ENCODE assay signal across 37 cellular contexts in genomic region chr9:98819231-98819630, GRCh38.
"Had no signal": no experiment of that assay in that cellular context is flagged by ENCODE, and none has a peak within 500 bp of the region (broad histone marks: within the 10 kb centered on the region; RNA-seq: fewer than 3 reads in every experiment).

No MANE protein-coding gene starts in this region.

- H3K4me1 Mint-ChIP-seq: activated B cell treated with CpG ODN at 0.5 μM for 24 hours; activated CD4-positive, alpha-beta T cell treated with anti-CD3 and anti-CD28 coated beads, Interleukin-2, amount 10 ng/mL, durations not matched to agents 24 days and 14 days; activated naive CD8-positive, alpha-beta T cell treated with anti-CD3 and anti-CD28 coated beads for 36 hours had no signal

- H3K9me3 ChIP-seq: adrenal gland, body of pancreas had no signal

- H3K27me3 Mint-ChIP-seq: activated B cell treated with CpG ODN at 0.5 μM for 24 hours; activated CD4-positive, alpha-beta memory T cell treated with anti-CD3 and anti-CD28 coated beads for 36 hours; activated CD4-positive, alpha-beta T cell treated with anti-CD3 and anti-CD28 coated beads, Interleukin-2, amount 10 ng/mL, durations not matched to agents 24 days and 14 days; activated CD8-positive, alpha-beta T cell treated with anti-CD3 and anti-CD28 coated beads for 36 hours; activated naive CD8-positive, alpha-beta T cell treated with anti-CD3 and anti-CD28 coated beads for 36 hours; activated T-helper 17 cell treated with anti-CD3 and anti-CD28 coated beads, Interleukin-2, amount 50 U/mL, for 72 hours had no signal

- FAIRE-seq: astrocyte, TTC549 had no signal

- H3K9me3 Mint-ChIP-seq: activated CD4-positive, alpha-beta T cell treated with anti-CD3 and anti-CD28 coated beads, Interleukin-2, amount 10 ng/mL, durations not matched to agents 24 days and 14 days; activated CD8-positive, alpha-beta T cell treated with anti-CD3 and anti-CD28 coated beads for 36 hours; activated naive CD4-positive, alpha-beta T cell treated with anti-CD3 and anti-CD28 coated beads, Interleukin-2, amount 50 U/mL, for 72 hours; activated T-cell treated with anti-CD3 and anti-CD28 coated beads, Interleukin-2, amount 50 U/mL, for 4 hours; activated T-helper 17 cell treated with anti-CD3 and anti-CD28 coated beads, Interleukin-2, amount 50 U/mL, for 72 hours; T-helper 2 cell treated with Interferon-gamma antibody and Interleukin-4, amounts not matched to agents 5 μg/mL and 100 μg/mL, for 36 hours had no signal

- DNase-seq: activated B cell treated with CpG ODN at 0.5 μM for 24 hours; activated CD4-positive, alpha-beta memory T cell treated with anti-CD3 and anti-CD28 coated beads for 36 hours; activated CD4-positive, alpha-beta T cell treated with anti-CD3 and anti-CD28 coated beads for 4 hours; activated CD4-positive, alpha-beta T cell treated with anti-CD3 and anti-CD28 coated beads, Interleukin-2, amount 10 ng/mL, durations not matched to agents 24 days and 14 days; activated CD4-positive, alpha-beta T cell treated with anti-CD3 and anti-CD28 coated beads, Interleukin-2, amount 50 U/mL, for 1 hour; activated CD4-positive, alpha-beta T cell treated with anti-CD3 and anti-CD28 coated beads, Interleukin-2, amount 50 U/mL, for 4 hours; activated CD4-positive, CD25-positive, alpha-beta regulatory T cell treated with anti-CD3 and anti-CD28 coated beads, Interleukin-2, amount 50 U/mL, for 72 hours; activated CD8-positive, alpha-beta memory T cell treated with anti-CD3 and anti-CD28 coated beads, Interleukin-2, amount 50 U/mL, for 4 hours; activated CD8-positive, alpha-beta T cell treated with anti-CD3 and anti-CD28 coated beads for 36 hours; activated effector memory CD4-positive, alpha-beta T cell treated with anti-CD3 and anti-CD28 coated beads, Interleukin-2, amount 50 U/mL, for 16 hours; activated gamma-delta T cell treated with Interleukin-2 at 50 U/mL for 16 hours; activated naive CD4-positive, alpha-beta T cell; activated naive CD4-positive, alpha-beta T cell treated with anti-CD3 and anti-CD28 coated beads for 36 hours; activated naive CD4-positive, alpha-beta T cell treated with anti-CD3 and anti-CD28 coated beads, Interleukin-2, amount 50 U/mL, for 16 hours; activated naive CD8-positive, alpha-beta T cell treated with anti-CD3 and anti-CD28 coated beads for 36 hours; activated T-cell treated with anti-CD3 and anti-CD28 coated beads for 4 hours; activated T-cell treated with anti-CD3 and anti-CD28 coated beads, Interleukin-2, amount 50 U/mL, for 1 hour; activated T-cell treated with anti-CD3 and anti-CD28 coated beads, Interleukin-2, amount 50 U/mL, for 4 hours; activated T-cell treated with anti-CD3 and anti-CD28 coated beads, Interleukin-2, amount 50 U/mL, for 72 hours; adrenal gland; amniotic stem cell; aorta; body of pancreas; brain microvascular endothelial cell; central memory CD4-positive, alpha-beta T cell; T-helper 1 cell; T-helper 2 cell; T-helper 9 cell had no signal

- H3K4me1 ChIP-seq: adrenal gland, body of pancreas, breast epithelium had no signal

- H3K4me3 ChIP-seq: adrenal gland, body of pancreas, breast epithelium had no signal

- H3K27ac ChIP-seq: adrenal gland, body of pancreas, brain microvascular endothelial cell, breast epithelium, VCaP had no signal

- H3K27me3 ChIP-seq: adrenal gland, body of pancreas, brain microvascular endothelial cell had no signal

- H3K36me3 ChIP-seq: adrenal gland, brain microvascular endothelial cell, breast epithelium had no signal

- H3K4me3 Mint-ChIP-seq: activated B cell treated with CpG ODN at 0.5 μM for 24 hours; activated CD4-positive, alpha-beta memory T cell treated with anti-CD3 and anti-CD28 coated beads for 36 hours; activated CD4-positive, alpha-beta T cell treated with anti-CD3 and anti-CD28 coated beads, Interleukin-2, amount 10 ng/mL, durations not matched to agents 24 days and 14 days; activated CD8-positive, alpha-beta T cell treated with anti-CD3 and anti-CD28 coated beads for 36 hours; activated naive CD4-positive, alpha-beta T cell treated with anti-CD3 and anti-CD28 coated beads for 36 hours; activated naive CD8-positive, alpha-beta T cell treated with anti-CD3 and anti-CD28 coated beads for 36 hours; activated T-cell treated with anti-CD3 and anti-CD28 coated beads, Interleukin-2, amount 50 U/mL, for 4 hours; activated T-cell treated with anti-CD3 and anti-CD28 coated beads, Interleukin-2, amount 50 U/mL, for 72 hours; activated T-helper 1 cell treated with anti-CD3 and anti-CD28 coated beads, Interleukin-12 subunit alpha, Interleukin-12 subunit beta, Interleukin-2, Interleukin-4 antibody, amounts not matched to agents 30 ng/mL and 10 ng/mL and 1 ng/mL, durations not matched to agents 14 hours and 24 hours and 36 hours; activated T-helper 17 cell treated with anti-CD3 and anti-CD28 coated beads, Interleukin-2, amount 50 U/mL, for 72 hours; T-helper 1 cell treated with Interleukin-12 subunit alpha and Interleukin-12 subunit beta and Interleukin-4 antibody, amounts not matched to agents 30 μg/mL and 1 μg/mL, for 36 hours; T-helper 2 cell treated with Interferon-gamma antibody and Interleukin-4, amounts not matched to agents 5 μg/mL and 100 μg/mL, for 36 hours had no signal

- H3K27ac Mint-ChIP-seq: activated B cell treated with CpG ODN at 0.5 μM for 24 hours; activated CD4-positive, alpha-beta memory T cell treated with anti-CD3 and anti-CD28 coated beads for 36 hours; activated CD4-positive, alpha-beta T cell treated with anti-CD3 and anti-CD28 coated beads, Interleukin-2, amount 10 ng/mL, durations not matched to agents 24 days and 14 days; activated CD8-positive, alpha-beta T cell treated with anti-CD3 and anti-CD28 coated beads for 36 hours; activated naive CD4-positive, alpha-beta T cell treated with anti-CD3 and anti-CD28 coated beads for 36 hours; activated naive CD4-positive, alpha-beta T cell treated with anti-CD3 and anti-CD28 coated beads, Interleukin-2, amount 50 U/mL, for 72 hours; activated naive CD8-positive, alpha-beta T cell treated with anti-CD3 and anti-CD28 coated beads for 36 hours; activated T-cell treated with anti-CD3 and anti-CD28 coated beads, Interleukin-2, amount 50 U/mL, for 72 hours; activated T-helper 1 cell treated with anti-CD3 and anti-CD28 coated beads, Interleukin-12 subunit alpha, Interleukin-12 subunit beta, Interleukin-2, Interleukin-4 antibody, amounts not matched to agents 30 ng/mL and 10 ng/mL and 1 ng/mL, durations not matched to agents 14 hours and 24 hours and 36 hours; activated T-helper 17 cell treated with anti-CD3 and anti-CD28 coated beads, Interleukin-2, amount 50 U/mL, for 72 hours; T-helper 1 cell treated with Interleukin-12 subunit alpha and Interleukin-12 subunit beta and Interleukin-4 antibody, amounts not matched to agents 30 μg/mL and 1 μg/mL, for 36 hours; T-helper 2 cell treated with Interferon-gamma antibody and Interleukin-4, amounts not matched to agents 5 μg/mL and 100 μg/mL, for 36 hours had no signal

- ATAC-seq: activated CD8-positive, alpha-beta T cell treated with anti-CD3 and anti-CD28 coated beads for 36 hours; activated naive CD4-positive, alpha-beta T cell treated with anti-CD3 and anti-CD28 coated beads, Interleukin-2, amount 50 U/mL, for 72 hours; activated T-cell treated with anti-CD3 and anti-CD28 coated beads, Interleukin-2, amount 50 U/mL, for 4 hours; activated T-cell treated with anti-CD3 and anti-CD28 coated beads, Interleukin-2, amount 50 U/mL, for 72 hours; activated T-helper 17 cell treated with anti-CD3 and anti-CD28 coated beads, Interleukin-2, amount 50 U/mL, for 72 hours; body of pancreas had no signal
